8 cellular contexts compared by ENCODE assay signal in the genomic region with DNA sequence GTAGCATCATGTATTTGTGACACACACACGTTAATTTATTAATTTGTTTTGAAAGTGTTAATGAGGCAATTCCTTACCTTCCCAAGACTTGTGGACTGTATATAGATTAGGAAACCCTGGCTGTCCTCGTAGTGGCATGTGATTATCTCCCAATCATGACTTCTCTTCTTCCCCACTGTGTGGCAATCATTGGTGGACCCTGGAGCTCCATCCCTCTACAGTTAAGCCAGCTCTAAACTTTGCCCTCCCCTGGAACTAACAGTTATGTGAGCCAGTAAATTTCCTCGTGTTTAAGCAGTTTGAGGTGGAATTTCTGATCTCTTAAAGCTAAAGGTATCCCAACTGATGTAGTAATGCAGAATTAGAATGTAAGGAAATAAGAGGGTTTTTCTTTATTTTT.
"Had no signal": no experiment of that assay in that cellular context is flagged by ENCODE, and none has a peak within 500 bp of the region (broad histone marks: within the 10 kb centered on the region; RNA-seq: fewer than 3 reads in every experiment).

No MANE protein-coding gene starts in this region.

- DNase-seq: H9, HCEC 1CT, IMR-90 had no signal

- FAIRE-seq: H1, H54, K562 had no signal

- H3K4me3 ChIP-seq: GM23338, K562 had no signal

- H3K4me3 Mint-ChIP-seq: GM23338, H9 had no signal

- H3K27ac ChIP-seq: HL-60 had no signal

- H3K4me2 ChIP-seq: GM23338 had no signal

- H2AFZ ChIP-seq: GM23338 had no signal

- H3K27ac Mint-ChIP-seq: GM23338, H9 had no signal

- ATAC-seq: GM23338, K562 had no signal
